ENCODE assay signal across 14 cellular contexts in the genomic region with DNA sequence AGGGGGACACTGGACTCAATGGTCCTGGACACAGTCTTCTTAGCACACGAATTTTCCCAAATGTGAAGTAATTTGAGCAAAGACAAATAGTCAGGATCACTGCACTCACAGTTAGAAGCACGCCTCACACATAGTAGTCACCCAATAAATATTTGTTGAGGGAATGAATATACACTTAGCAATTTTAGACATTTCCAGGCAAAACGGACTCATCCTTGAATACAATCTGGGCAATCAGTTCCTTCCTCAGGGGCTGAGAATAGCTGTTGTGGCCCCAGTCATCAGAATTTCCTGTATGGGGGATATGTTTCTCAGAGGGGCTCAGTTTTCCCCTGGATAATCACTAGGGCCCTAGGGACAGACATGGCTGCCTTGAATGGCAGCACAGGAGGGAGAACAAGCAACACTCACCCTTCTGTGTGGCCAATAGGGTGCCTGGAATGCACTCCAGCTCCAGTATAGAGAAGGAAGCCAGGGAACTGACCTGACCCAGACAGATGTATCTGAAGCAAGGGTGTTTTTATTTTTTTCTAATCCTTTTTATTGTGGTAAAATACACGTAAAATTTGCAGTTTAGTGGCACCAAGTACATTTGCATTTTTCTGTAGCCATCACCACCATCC.
DNase-seq lines count a peak whose midpoint lies in the region; ATAC-seq and TF ChIP-seq lines count a peak whose summit lies in the region.
"Had no signal": no experiment of that assay in that cellular context is flagged by ENCODE, and none has a peak within 500 bp of the region (broad histone marks: within the 10 kb centered on the region; RNA-seq: fewer than 3 reads in every experiment).

No MANE protein-coding gene starts in this region.

- peaks cover 0 to 6% of the 10 kb centered on the region in 2 donors for H3K4me1 ChIP-seq in right atrium auricular region
- H3K4me1 ChIP-seq: parathyroid adenoma had no signal

- peak; percentile 79 for DNase-seq in AG08395 (ENCODE audit: low spot score)
- peak; percentile 51 for DNase-seq in HS-27A (ENCODE audit: low read depth)
- DNase-seq in astrocyte of the hippocampus (ENCODE audit: low read depth, low spot score), result peak; percentile 34
- DNase-seq in hepatic stellate cell (ENCODE audit: low spot score), result peak; percentile 72
- DNase-seq in NCI-H774 (lab: John Stamatoyannopoulos, UW), result no peak
- no peak for DNase-seq in NOMO-1 treated with DMSO at 0.1 percent for 48 hours (lab: John Stamatoyannopoulos, UW; ENCODE audit: unreplicated experiment)
- no peak for DNase-seq in right atrium auricular region (ENCODE audit: low spot score)
- DNase-seq: activated CD4-positive, alpha-beta T cell treated with anti-CD3 and anti-CD28 coated beads, Interleukin-2, amount 50 U/mL, for 48 hours; NCI-H2029 treated with DMSO at 0.1 percent for 48 hours; SHP77; T-helper 9 cell had no signal

- H3K36me3 ChIP-seq in right atrium auricular region, result no peaks in the 10 kb centered on the region

- no peak overlapping the region for H3K27ac ChIP-seq in right atrium auricular region
- H3K27ac ChIP-seq: HL-60, parathyroid adenoma had no signal

- no peak for TF ChIP-seq CTCF in right atrium auricular region (IDR thresholded peaks at IDR 0.05)

- no peak overlapping the region for H3K4me3 ChIP-seq in right atrium auricular region

- peaks cover 0 to 6% of the 10 kb centered on the region in 2 donors for H3K9me3 ChIP-seq in right atrium auricular region

- ATAC-seq in HG03571 (IDR thresholded peaks at IDR 0.05; ENCODE audit: unreplicated experiment), result no peak

- H3K27me3 ChIP-seq in right atrium auricular region, result no peaks in the 10 kb centered on the region

Comparison
In these comparisons a context has a peak if more than half of its experiments do, and no peak if none do; other contexts are left out.
1. DNase-seq: peak in AG08395 (single experiment), HS-27A (single experiment), astrocyte of the hippocampus (single experiment) and hepatic stellate cell (single experiment); none in NCI-H774 (single experiment), NOMO-1 treated with DMSO at 0.1 percent for 48 hours (single experiment) and right atrium auricular region (single experiment).